In the genomic region with DNA sequence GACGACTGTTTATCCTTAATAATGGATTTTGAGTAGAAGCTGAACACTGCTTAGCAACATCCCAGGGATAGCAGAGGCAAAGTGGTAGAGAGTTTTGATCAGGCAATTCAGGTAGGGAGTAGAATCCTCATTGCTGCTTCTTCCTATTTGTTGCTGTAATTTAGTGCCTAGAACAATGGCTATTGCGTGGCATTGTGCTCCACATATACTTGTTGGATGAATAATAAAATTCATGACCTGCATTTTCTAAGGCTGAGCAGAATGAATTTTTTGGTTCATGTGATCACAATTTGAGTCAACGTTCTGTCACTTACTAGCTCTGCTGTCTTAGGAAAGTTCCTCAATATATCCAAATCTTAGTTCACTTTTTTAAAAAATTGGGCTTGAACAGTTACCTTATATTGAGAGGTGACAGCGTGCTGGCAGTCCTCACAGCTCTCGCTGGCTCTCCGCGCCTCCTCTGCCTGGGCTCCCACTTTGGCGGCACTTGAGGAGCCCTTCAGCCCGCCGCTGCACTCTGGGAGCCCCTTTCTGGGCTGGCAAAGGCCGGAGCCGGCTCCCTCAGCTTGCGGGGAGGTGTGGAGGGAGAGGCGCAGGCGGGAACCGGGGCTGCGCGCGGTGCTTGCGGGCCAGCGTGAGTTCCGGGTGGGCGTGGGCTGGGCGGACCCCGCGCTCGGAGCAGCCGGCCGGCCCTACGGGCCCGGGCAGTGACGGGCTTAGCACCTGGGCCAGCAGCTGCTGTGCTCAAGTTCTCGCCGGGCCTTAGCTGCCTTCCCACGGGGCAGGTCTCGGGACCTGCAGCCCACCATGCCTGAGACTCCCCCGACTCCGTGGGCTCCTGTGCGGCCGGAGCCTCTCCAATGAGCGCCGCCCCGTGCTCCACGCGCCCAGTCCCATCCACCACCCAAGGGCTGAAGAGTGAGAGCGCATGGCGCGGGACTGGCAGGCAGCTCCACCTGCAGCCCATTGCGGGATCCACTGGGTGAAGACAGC, we compare ENCODE assay signal across 20 cellular contexts.
A peak's percentile ranks its signal among the peaks of the same experiment; 100 is the strongest.
DNase-seq lines count a peak whose midpoint lies in the region; ATAC-seq and TF ChIP-seq lines count a peak whose summit lies in the region.
"Had no signal": no experiment of that assay in that cellular context is flagged by ENCODE, and none has a peak within 500 bp of the region (broad histone marks: within the 10 kb centered on the region; RNA-seq: fewer than 3 reads in every experiment).

No MANE protein-coding gene starts in this region.

- H3K27me3 Mint-ChIP-seq in stimulated activated naive CD8-positive, alpha-beta T cell treated with anti-CD3 and anti-CD28 coated beads, Interleukin-15, Interleukin-2, amounts not matched to agents 100 ng/mL and 50 ng/mL, for 24 hours = no peaks in the 10 kb centered on the region
- H3K27me3 Mint-ChIP-seq in stimulated activated naive CD8-positive, alpha-beta T cell treated with anti-CD3 and anti-CD28 coated beads, Interleukin-15, amount 100 ng/mL, for 72 hours = no peaks in the 10 kb centered on the region
- no peaks in the 10 kb centered on the region for H3K27me3 Mint-ChIP-seq in dendritic cell treated with granulocyte-macrophage colony-stimulating factor and Interleukin-4, amounts not matched to agents 40 ng/mL and 50 ng/mL, for 4 days
- no peaks in the 10 kb centered on the region for H3K27me3 Mint-ChIP-seq in mesothelial cell of epicardium (ENCODE audit: low read depth)
- no peaks in the 10 kb centered on the region for H3K27me3 Mint-ChIP-seq in type B pancreatic cell
- H3K27me3 Mint-ChIP-seq in glutamatergic neuron (ENCODE audit: unreplicated experiment) = no peaks in the 10 kb centered on the region
- H3K27me3 Mint-ChIP-seq: CD4-positive, alpha-beta memory T cell had no signal

- H3K36me3 Mint-ChIP-seq in stimulated activated naive CD8-positive, alpha-beta T cell treated with anti-CD3 and anti-CD28 coated beads, Interleukin-15, Interleukin-2, amounts not matched to agents 100 ng/mL and 50 ng/mL, for 24 hours (ENCODE audit: low read depth) = no peaks in the 10 kb centered on the region
- no peaks in the 10 kb centered on the region for H3K36me3 Mint-ChIP-seq in dendritic cell treated with granulocyte-macrophage colony-stimulating factor and Interleukin-4, amounts not matched to agents 40 ng/mL and 50 ng/mL, for 4 days (ENCODE audit: low read depth)
- H3K36me3 Mint-ChIP-seq in mesothelial cell of epicardium (no peaks in the 10 kb centered on the region), type B pancreatic cell (no peaks in the 10 kb centered on the region), glutamatergic neuron (ENCODE audit: unreplicated experiment) (peaks cover 4% of the 10 kb centered on the region)
- H3K36me3 Mint-ChIP-seq: CD4-positive, alpha-beta memory T cell had no signal

- no peaks in the 10 kb centered on the region for H3K9me3 Mint-ChIP-seq in stimulated activated naive CD8-positive, alpha-beta T cell treated with anti-CD3 and anti-CD28 coated beads, Interleukin-15, Interleukin-2, amounts not matched to agents 100 ng/mL and 50 ng/mL, for 24 hours
- no peaks in the 10 kb centered on the region for H3K9me3 Mint-ChIP-seq in stimulated activated naive CD8-positive, alpha-beta T cell treated with anti-CD3 and anti-CD28 coated beads, Interleukin-15, amount 100 ng/mL, for 72 hours
- no peaks in the 10 kb centered on the region for H3K9me3 Mint-ChIP-seq in dendritic cell treated with granulocyte-macrophage colony-stimulating factor and Interleukin-4, amounts not matched to agents 40 ng/mL and 50 ng/mL, for 4 days
- H3K9me3 Mint-ChIP-seq in mesothelial cell of epicardium = peaks cover 2% of the 10 kb centered on the region
- peaks cover 3% of the 10 kb centered on the region for H3K9me3 Mint-ChIP-seq in type B pancreatic cell
- H3K9me3 Mint-ChIP-seq in glutamatergic neuron (ENCODE audit: unreplicated experiment) = peaks cover 3% of the 10 kb centered on the region

- peak overlapping the region; percentile 26 for H3K27ac Mint-ChIP-seq in stimulated activated naive CD8-positive, alpha-beta T cell treated with anti-CD3 and anti-CD28 coated beads, Interleukin-15, Interleukin-2, amounts not matched to agents 100 ng/mL and 50 ng/mL, for 24 hours
- H3K27ac Mint-ChIP-seq in stimulated activated naive CD8-positive, alpha-beta T cell treated with anti-CD3 and anti-CD28 coated beads, Interleukin-15, amount 100 ng/mL, for 72 hours = no peak overlapping the region
- peak overlapping the region; percentile 50 for H3K27ac Mint-ChIP-seq in dendritic cell treated with granulocyte-macrophage colony-stimulating factor and Interleukin-4, amounts not matched to agents 40 ng/mL and 50 ng/mL, for 4 days
- H3K27ac Mint-ChIP-seq in mesothelial cell of epicardium (peak overlapping the region; percentile 95), type B pancreatic cell (no peak overlapping the region), glutamatergic neuron (ENCODE audit: unreplicated experiment) (no peak overlapping the region)
- H3K27ac Mint-ChIP-seq: CD4-positive, alpha-beta memory T cell had no signal

- ATAC-seq in stimulated activated naive CD8-positive, alpha-beta T cell treated with anti-CD3 and anti-CD28 coated beads, Interleukin-15, amount 100 ng/mL, for 72 hours = no peak
- ATAC-seq in GM21737 (IDR thresholded peaks at IDR 0.05; ENCODE audit: unreplicated experiment) (no peak), HG02763 (IDR thresholded peaks at IDR 0.05; ENCODE audit: unreplicated experiment) (no peak)
- ATAC-seq: GM12878, PC-3 had no signal

- no peak for TF ChIP-seq CTCF in mesothelial cell of epicardium (IDR thresholded peaks at IDR 0.05; ENCODE audit: unreplicated experiment)
- TF ChIP-seq CTCF in type B pancreatic cell (conservative IDR thresholded peaks at IDR 0.05) = no peak
- TF ChIP-seq CTCF in glutamatergic neuron (IDR thresholded peaks at IDR 0.05; ENCODE audit: partially characterized antibody, unreplicated experiment) = no peak

- H3K4me1 Mint-ChIP-seq in stimulated activated naive CD8-positive, alpha-beta T cell treated with anti-CD3 and anti-CD28 coated beads, Interleukin-15, Interleukin-2, amounts not matched to agents 100 ng/mL and 50 ng/mL, for 24 hours (ENCODE audit: low read depth) = peaks cover 62% of the 10 kb centered on the region
- H3K4me1 Mint-ChIP-seq in stimulated activated naive CD8-positive, alpha-beta T cell treated with anti-CD3 and anti-CD28 coated beads, Interleukin-15, amount 100 ng/mL, for 72 hours = peaks cover 48% of the 10 kb centered on the region
- peaks cover 31% of the 10 kb centered on the region for H3K4me1 Mint-ChIP-seq in dendritic cell treated with granulocyte-macrophage colony-stimulating factor and Interleukin-4, amounts not matched to agents 40 ng/mL and 50 ng/mL, for 4 days (ENCODE audit: low read depth)
- peaks cover 47% of the 10 kb centered on the region for H3K4me1 Mint-ChIP-seq in mesothelial cell of epicardium
- H3K4me1 Mint-ChIP-seq in type B pancreatic cell (ENCODE audit: unreplicated experiment) = peaks cover 32% of the 10 kb centered on the region
- no peaks in the 10 kb centered on the region for H3K4me1 Mint-ChIP-seq in glutamatergic neuron (ENCODE audit: low read depth, unreplicated experiment)

- DNase-seq in stimulated activated naive CD8-positive, alpha-beta T cell treated with anti-CD3 and anti-CD28 coated beads, Interleukin-15, amount 100 ng/mL, for 72 hours = no peak
- DNase-seq in mesothelial cell of epicardium (ENCODE audit: low spot score in 2 of 2, unreplicated experiment in 2 of 2) (no peak), type B pancreatic cell (ENCODE audit: extremely low spot score, unreplicated experiment) (no peak), glutamatergic neuron (no peak)
- DNase-seq: Caco-2; CD4-positive, alpha-beta memory T cell; DMS 273 treated with DMSO at 0.1 percent for 48 hours; DMS79 treated with DMSO at 0.1 percent for 48 hours; GM23248; KG1; NCI-H1092 treated with DMSO at 0.1 percent for 48 hours; NCI-H1436 treated with DMSO at 0.1 percent for 48 hours; NCI-H1930; PC-3; Right ventricle myocardium superior had no signal

- intact Hi-C loops in dendritic cell treated with granulocyte-macrophage colony-stimulating factor and Interleukin-4, amounts not matched to agents 40 ng/mL and 50 ng/mL, for 4 days (cut with micrococcal nuclease) = loop anchor here (5.0 to 10.0 kb wide), 2 partner anchors 35 to 1508 kb away; no protein-coding TSS in a partner anchor

- H3K4me3 Mint-ChIP-seq in stimulated activated naive CD8-positive, alpha-beta T cell treated with anti-CD3 and anti-CD28 coated beads, Interleukin-15, Interleukin-2, amounts not matched to agents 100 ng/mL and 50 ng/mL, for 24 hours = no peak overlapping the region
- no peak overlapping the region for H3K4me3 Mint-ChIP-seq in stimulated activated naive CD8-positive, alpha-beta T cell treated with anti-CD3 and anti-CD28 coated beads, Interleukin-15, amount 100 ng/mL, for 72 hours
- H3K4me3 Mint-ChIP-seq in dendritic cell treated with granulocyte-macrophage colony-stimulating factor and Interleukin-4, amounts not matched to agents 40 ng/mL and 50 ng/mL, for 4 days = no peak overlapping the region
- H3K4me3 Mint-ChIP-seq in mesothelial cell of epicardium (no peak overlapping the region), type B pancreatic cell (peak overlapping the region; percentile 44), glutamatergic neuron (ENCODE audit: unreplicated experiment) (no peak overlapping the region)
- H3K4me3 Mint-ChIP-seq: CD4-positive, alpha-beta memory T cell had no signal

Comparison
In these comparisons a context has a peak if more than half of its experiments do, and no peak if none do; other contexts are left out.
1. H3K27ac Mint-ChIP-seq: peak in stimulated activated naive CD8-positive, alpha-beta T cell treated with anti-CD3 and anti-CD28 coated beads, Interleukin-15, Interleukin-2, amounts not matched to agents 100 ng/mL and 50 ng/mL, for 24 hours (single experiment), dendritic cell treated with granulocyte-macrophage colony-stimulating factor and Interleukin-4, amounts not matched to agents 40 ng/mL and 50 ng/mL, for 4 days (single experiment) and mesothelial cell of epicardium (single experiment); none in stimulated activated naive CD8-positive, alpha-beta T cell treated with anti-CD3 and anti-CD28 coated beads, Interleukin-15, amount 100 ng/mL, for 72 hours (0 of 2), type B pancreatic cell (single experiment) and glutamatergic neuron (single experiment).